8 cellular contexts compared by ENCODE assay signal in genomic region chr6:166381733-166382499, GRCh38. TPM values are rescaled to one million over a fixed set of nuclear protein-coding genes. Genes with fewer than 3 reads are reported as not detected.
DNase-seq lines count a peak whose midpoint lies in the region; ATAC-seq lines count a peak whose summit lies in the region.

No MANE protein-coding gene starts in this region.

- no peak overlapping the region for H4K5ac ChIP-seq in mesendoderm (ENCODE audit: low read length)

- peak overlapping the region; percentile 97 for H3K4me2 ChIP-seq in mesendoderm (ENCODE audit: low read length)

- H3K27ac ChIP-seq in mesendoderm (ENCODE audit: low read depth, low read length) = no peak overlapping the region

- ATAC-seq in GM18858 (IDR thresholded peaks at IDR 0.05; ENCODE audit: unreplicated experiment) (peak; percentile 33), HG03064 (IDR thresholded peaks at IDR 0.05; ENCODE audit: low read depth, unreplicated experiment) (peak; percentile 52)

- no peak overlapping the region for H4K8ac ChIP-seq in mesendoderm (ENCODE audit: low read depth, low read length)

- no peaks in the 10 kb centered on the region for H3K79me2 ChIP-seq in mesendoderm (ENCODE audit: control insufficient read depth, insufficient read depth, low read length)

- H3K9ac ChIP-seq in mesendoderm (ENCODE audit: low read length) = peak overlapping the region; percentile 70

- H2BK120ac ChIP-seq in mesendoderm (ENCODE audit: low read depth, low read length) = no peak overlapping the region

- H3K4ac ChIP-seq in mesendoderm (ENCODE audit: low read depth, low read length) = no peak overlapping the region

- H2BK5ac ChIP-seq in mesendoderm (ENCODE audit: low read length) = no peak overlapping the region

- H3K27me3 ChIP-seq in mesendoderm (ENCODE audit: insufficient read depth, low read length, poor library complexity) = no peaks in the 10 kb centered on the region

- no peak overlapping the region for H3K23ac ChIP-seq in mesendoderm (ENCODE audit: low read length)

- peak overlapping the region; percentile 17 for H3K4me3 ChIP-seq in mesendoderm (ENCODE audit: low read length)

- H3K56ac ChIP-seq in mesendoderm (ENCODE audit: low read length) = peak overlapping the region; percentile 74

- no peak overlapping the region for H2AK5ac ChIP-seq in mesendoderm (ENCODE audit: low read length)

- no peaks in the 10 kb centered on the region for H3K79me1 ChIP-seq in mesendoderm (ENCODE audit: low read length)

- H3K18ac ChIP-seq in mesendoderm (ENCODE audit: low read length) = no peak overlapping the region

- DNase-seq in AG08395 (ENCODE audit: low spot score) (peak; percentile 56), NCI-H345 treated with DMSO at 0.1 percent for 48 hours (lab: John Stamatoyannopoulos, UW; ENCODE audit: unreplicated experiment) (peak; percentile 62), mesendoderm (peak; percentile 73)
- DNase-seq in activated CD4-positive, alpha-beta T cell treated with anti-CD3 and anti-CD28 coated beads, Interleukin-2, amount 50 U/mL, for 1 hour = peak; percentile 64
- DNase-seq in effector CD4-positive, alpha-beta T cell = peak; percentile 47
- peak; percentile 31 for DNase-seq in stimulated activated CD8-positive, alpha-beta memory T cell treated with anti-CD3 and anti-CD28 coated beads, Interleukin-15, amount 100 ng/mL, for 24 hours (ENCODE audit: low read depth)

- H2BK15ac ChIP-seq in mesendoderm (replicated peaks; ENCODE audit: low read depth) = no peak overlapping the region

- H3K4me1 ChIP-seq in mesendoderm (ENCODE audit: control insufficient read depth, low read depth, low read length) = no peaks in the 10 kb centered on the region

- no peaks in the 10 kb centered on the region for H3K36me3 ChIP-seq in mesendoderm (ENCODE audit: control insufficient read depth, insufficient read depth, low read length)

- WGBS in mesendoderm (ENCODE audit: extremely low coverage, insufficient coverage, low lambda C conversion rate) = no CpG with 5 or more reads among the region's 49 CpGs

RNA-seq across cellular contexts. Expression of gene MPC1, which starts 0.8 kb away (rescaled TPM):
- polyA plus RNA-seq in mesendoderm (2013, experiment 1 of 2) = 29.7 TPM
- 27.6 TPM for polyA plus RNA-seq in mesendoderm (2013, experiment 2 of 2)

RNA-seq across cellular contexts. Expression of gene SFT2D1, which starts 39.6 kb away (rescaled TPM):
- 77.1 TPM for polyA plus RNA-seq in mesendoderm (2013, experiment 1 of 2)
- 80.5 TPM for polyA plus RNA-seq in mesendoderm (2013, experiment 2 of 2)
